Comparison of ENCODE assay signal across 15 cellular contexts in the genomic region with DNA sequence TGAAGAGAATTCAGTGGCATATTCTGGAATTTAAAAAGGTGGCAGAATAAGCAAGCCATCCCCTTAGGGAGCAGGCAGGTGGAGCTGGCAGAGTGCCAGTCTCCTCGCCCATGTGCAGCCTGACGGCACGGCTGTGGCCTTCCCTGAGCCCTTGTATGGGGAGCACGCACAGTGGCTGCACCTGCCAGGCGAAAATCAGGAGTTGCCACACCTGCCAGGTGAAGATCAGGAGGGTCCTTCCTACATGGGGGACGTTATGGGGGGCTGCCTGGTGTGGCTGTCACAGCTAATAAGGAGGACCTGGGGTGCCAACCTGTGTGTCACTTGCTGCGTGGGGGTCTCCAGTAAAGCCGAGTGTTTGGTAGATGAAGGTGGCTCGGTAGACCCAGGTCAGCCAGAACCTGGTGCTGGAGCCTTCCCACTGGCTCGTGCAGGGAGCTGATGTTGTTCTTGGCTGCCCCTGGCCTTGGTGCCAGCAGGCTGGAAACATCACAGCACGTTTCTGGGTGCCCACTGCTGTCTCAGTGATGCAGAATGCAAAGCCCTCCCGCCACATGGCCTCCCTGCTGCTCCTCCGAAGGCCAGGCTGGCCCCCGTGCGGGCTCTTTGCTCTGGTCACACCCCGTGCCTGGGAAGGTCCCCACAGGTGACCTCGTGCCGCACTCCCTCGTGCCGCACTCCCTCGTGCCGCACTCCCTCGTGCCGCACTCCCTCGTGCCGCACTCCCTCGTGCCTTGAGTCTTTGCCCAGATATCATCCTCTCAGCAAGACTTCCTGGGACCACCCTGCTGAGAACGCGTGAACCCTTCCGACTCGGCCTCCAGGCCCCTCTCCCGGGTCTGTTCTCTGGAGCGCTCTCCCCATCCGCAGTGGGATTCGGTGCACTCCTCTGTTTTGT. TPM values are rescaled to one million over a fixed set of nuclear protein-coding genes. Genes with fewer than 3 reads are reported as not detected.
DNase-seq lines count a peak whose midpoint lies in the region; ATAC-seq and TF ChIP-seq lines count a peak whose summit lies in the region.
"Had no signal": no experiment of that assay in that cellular context is flagged by ENCODE, and none has a peak within 500 bp of the region (broad histone marks: within the 10 kb centered on the region; RNA-seq: fewer than 3 reads in every experiment).

No MANE protein-coding gene starts in this region.

- no peak for TF ChIP-seq EP300 in suprapubic skin (IDR thresholded peaks at IDR 0.05)

- peak; percentile 36 for DNase-seq in activated CD8-positive, alpha-beta memory T cell treated with anti-CD3 and anti-CD28 coated beads, Interleukin-2, amount 50 U/mL, for 48 hours
- DNase-seq in activated CD8-positive, alpha-beta memory T cell treated with anti-CD3 and anti-CD28 coated beads, Interleukin-2, amount 10 ng/mL, durations not matched to agents 7 days and 5 days, result no peak
- DNase-seq in NCI-H128 (lab: John Stamatoyannopoulos, UW; ENCODE audit: unreplicated experiment), result peak; percentile 42
- peak in 5 of 7 donors; percentile 11 to 53 (median 13) for DNase-seq in adrenal gland
- peak; percentile 40 to 52 for DNase-seq in suprapubic skin (ENCODE audit: low spot score in 2 of 2)
- DNase-seq in iPS-NIHi7 (ENCODE audit: extremely low spot score), result no peak
- DNase-seq in SKM-1 treated with dmso at 0.1 percent for 144 hours (lab: John Stamatoyannopoulos, UW; ENCODE audit: unreplicated experiment), result no peak
- DNase-seq in cerebellum (ENCODE audit: low spot score), result no peak
- DNase-seq: activated CD8-positive, alpha-beta T cell treated with anti-CD3 and anti-CD28 coated beads, Interleukin-2, amount 10 ng/mL, durations not matched to agents 7 days and 5 days; NCI-H1930; PC-9 had no signal

- no peak overlapping the region for H3K4me3 Mint-ChIP-seq in activated CD8-positive, alpha-beta memory T cell treated with anti-CD3 and anti-CD28 coated beads, Interleukin-2, amount 10 ng/mL, durations not matched to agents 7 days and 5 days
- H3K4me3 Mint-ChIP-seq: activated CD8-positive, alpha-beta T cell treated with anti-CD3 and anti-CD28 coated beads, Interleukin-2, amount 10 ng/mL, durations not matched to agents 7 days and 5 days; T-helper 2 cell treated with Interferon-gamma antibody and Interleukin-4, amounts not matched to agents 5 μg/mL and 100 μg/mL, for 36 hours had no signal

- H3K4me1 ChIP-seq in adrenal gland (replicated peaks in 1 of 2) (no peaks in the 10 kb centered on the region), suprapubic skin (no peaks in the 10 kb centered on the region)
- H3K4me1 ChIP-seq: vagina had no signal

- no peaks in the 10 kb centered on the region for H3K9me3 Mint-ChIP-seq in activated CD8-positive, alpha-beta memory T cell treated with anti-CD3 and anti-CD28 coated beads, Interleukin-2, amount 10 ng/mL, durations not matched to agents 7 days and 5 days (ENCODE audit: low read depth)
- H3K9me3 Mint-ChIP-seq: activated naive CD4-positive, alpha-beta T cell treated with anti-CD3 and anti-CD28 coated beads, Interleukin-2, amount 50 U/mL, for 72 hours; T-helper 2 cell treated with Interferon-gamma antibody and Interleukin-4, amounts not matched to agents 5 μg/mL and 100 μg/mL, for 36 hours had no signal

- no peaks in the 10 kb centered on the region for H3K4me1 Mint-ChIP-seq in activated CD8-positive, alpha-beta memory T cell treated with anti-CD3 and anti-CD28 coated beads, Interleukin-2, amount 10 ng/mL, durations not matched to agents 7 days and 5 days

- no peaks in the 10 kb centered on the region for H3K27me3 ChIP-seq in adrenal gland
- no peaks in the 10 kb centered on the region for H3K27me3 ChIP-seq in suprapubic skin
- H3K27me3 ChIP-seq: vagina had no signal

- H3K27me3 Mint-ChIP-seq in activated CD8-positive, alpha-beta memory T cell treated with anti-CD3 and anti-CD28 coated beads, Interleukin-2, amount 10 ng/mL, durations not matched to agents 7 days and 5 days, result no peaks in the 10 kb centered on the region

- no peaks in the 10 kb centered on the region for H3K36me3 Mint-ChIP-seq in activated CD8-positive, alpha-beta memory T cell treated with anti-CD3 and anti-CD28 coated beads, Interleukin-2, amount 10 ng/mL, durations not matched to agents 7 days and 5 days

- H3K9me3 ChIP-seq in adrenal gland (replicated peaks in 1 of 3), result no peaks in the 10 kb centered on the region
- no peaks in the 10 kb centered on the region for H3K9me3 ChIP-seq in suprapubic skin
- H3K9me3 ChIP-seq: vagina had no signal

- TF ChIP-seq CTCF in adrenal gland (IDR thresholded peaks at IDR 0.05) (no peak), suprapubic skin (IDR thresholded peaks at IDR 0.05) (no peak)

- CTCF ChIA-PET in activated CD8-positive, alpha-beta memory T cell treated with anti-CD3 and anti-CD28 coated beads, Interleukin-2, amount 10 ng/mL, durations not matched to agents 7 days and 5 days (lab: Charles Lee), result no interaction called here

- no peak overlapping the region for H3K4me3 ChIP-seq in adrenal gland
- H3K4me3 ChIP-seq in suprapubic skin, result no peak overlapping the region
- H3K4me3 ChIP-seq: PC-9, vagina had no signal

- H3K36me3 ChIP-seq in adrenal gland (replicated peaks in 1 of 2) (peaks cover 0 to 33% of the 10 kb centered on the region in 2 donors), suprapubic skin (peaks cover 50% of the 10 kb centered on the region)

- H3K27ac Mint-ChIP-seq in activated CD8-positive, alpha-beta memory T cell treated with anti-CD3 and anti-CD28 coated beads, Interleukin-2, amount 10 ng/mL, durations not matched to agents 7 days and 5 days, result no peak overlapping the region
- H3K27ac Mint-ChIP-seq: activated CD8-positive, alpha-beta T cell treated with anti-CD3 and anti-CD28 coated beads, Interleukin-2, amount 10 ng/mL, durations not matched to agents 7 days and 5 days; T-helper 2 cell treated with Interferon-gamma antibody and Interleukin-4, amounts not matched to agents 5 μg/mL and 100 μg/mL, for 36 hours had no signal

- TF ChIP-seq POLR2A in adrenal gland (IDR thresholded peaks at IDR 0.05) (no peak), suprapubic skin (IDR thresholded peaks at IDR 0.05) (no peak)

- intact Hi-C loops in adrenal gland (cut with DNase I), result no loop called here

- WGBS in adrenal gland, 4 donors, result 91 to 96% (median 92%) methylated on average over 18 to 35 of the region's 35 CpGs
- 96% methylated on average over 26 of the region's 35 CpGs for WGBS in suprapubic skin

- no peak overlapping the region for H3K27ac ChIP-seq in adrenal gland
- no peak overlapping the region for H3K27ac ChIP-seq in suprapubic skin
- H3K27ac ChIP-seq: PC-9, vagina had no signal

- no peak for ATAC-seq in activated CD8-positive, alpha-beta memory T cell treated with anti-CD3 and anti-CD28 coated beads, Interleukin-2, amount 10 ng/mL, durations not matched to agents 7 days and 5 days
- ATAC-seq: activated CD8-positive, alpha-beta T cell treated with anti-CD3 and anti-CD28 coated beads, Interleukin-2, amount 10 ng/mL, durations not matched to agents 7 days and 5 days; activated naive CD4-positive, alpha-beta T cell treated with anti-CD3 and anti-CD28 coated beads, Interleukin-2, amount 50 U/mL, for 72 hours had no signal

RNA-seq across cellular contexts. Expression of a gene that starts 55.4 kb away (rescaled TPM):
- 10 to 100 TPM; 14.0 to 14.8 TPM for total RNA-seq in activated CD8-positive, alpha-beta memory T cell treated with anti-CD3 and anti-CD28 coated beads, Interleukin-2, amount 10 ng/mL, durations not matched to agents 7 days and 5 days
- total RNA-seq in adrenal gland (10 to 100 TPM in 7 of 8 donors, 1 to 10 TPM in 1; 7.4 to 27.2 (median 18.7) TPM), suprapubic skin (10 to 100 TPM; 10.2 to 23.1 (median 19.6) TPM), cerebellum (24.4 TPM)
- 10 to 100 TPM; 11.0 to 16.7 (median 14.3) TPM for polyA plus RNA-seq in adrenal gland
- total RNA-seq: myocyte had no signal

Comparison
In these comparisons a context has a peak if more than half of its experiments do, and no peak if none do; other contexts are left out.
1. DNase-seq: peak in activated CD8-positive, alpha-beta memory T cell treated with anti-CD3 and anti-CD28 coated beads, Interleukin-2, amount 50 U/mL, for 48 hours (single experiment), NCI-H128 (single experiment), adrenal gland (5 of 7) and suprapubic skin (2 of 2); none in activated CD8-positive, alpha-beta memory T cell treated with anti-CD3 and anti-CD28 coated beads, Interleukin-2, amount 10 ng/mL, durations not matched to agents 7 days and 5 days (single experiment), iPS-NIHi7 (single experiment), SKM-1 treated with dmso at 0.1 percent for 144 hours (single experiment) and cerebellum (single experiment).